1 cellular context compared by ENCODE assay signal in the genomic region with DNA sequence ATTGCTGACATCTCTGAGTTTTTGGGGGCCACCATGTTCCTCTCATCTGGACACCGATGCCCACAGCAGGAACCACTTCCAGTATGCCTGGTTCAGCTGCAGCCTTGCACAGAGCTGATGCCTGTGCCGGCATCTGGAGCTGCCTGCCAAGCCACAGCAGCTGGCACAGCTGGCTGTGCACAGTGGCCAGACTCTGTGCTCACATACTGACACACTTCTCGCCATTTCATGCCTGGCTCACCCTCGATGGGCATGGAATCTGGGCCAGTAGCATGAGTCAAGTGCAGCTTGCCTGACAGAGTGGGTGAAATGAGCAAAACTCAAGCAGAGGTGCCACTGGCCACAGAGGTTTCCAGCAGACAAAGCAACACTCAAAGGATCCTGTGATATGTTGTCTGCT.
TF ChIP-seq lines count a peak whose summit lies in the region.

No MANE protein-coding gene starts in this region.

TF ChIP-seq in H1, 55 proteins besides CTCF, POLR2A, EP300 and RAD21:
- no peak for TF ChIP-seq HDAC6 (IDR thresholded peaks at IDR 0.05; ENCODE audit: low read depth, low read length)
- no peak for TF ChIP-seq POU5F1 (IDR thresholded peaks at IDR 0.05; ENCODE audit: low read depth, low read length)
- TF ChIP-seq CHD2 (IDR thresholded peaks at IDR 0.05; ENCODE audit: low read length) = no peak
- TF ChIP-seq BCL11A (IDR thresholded peaks at IDR 0.05; ENCODE audit: low read depth in 2 of 2, low read length in 2 of 2) = no peak
- TF ChIP-seq RFX5 (IDR thresholded peaks at IDR 0.05; ENCODE audit: borderline replicate concordance, low read depth, low read length) = no peak
- no peak for TF ChIP-seq SIX5 (IDR thresholded peaks at IDR 0.05; ENCODE audit: low read depth, low read length)
- no peak for TF ChIP-seq TBP (IDR thresholded peaks at IDR 0.05; ENCODE audit: low read depth, low read length)
- no peak for TF ChIP-seq CREB1 (IDR thresholded peaks at IDR 0.05)
- TF ChIP-seq SIN3A (conservative IDR thresholded peaks at IDR 0.05 in 1 of 2, IDR thresholded peaks at IDR 0.05 in 1 of 2; ENCODE audit: low read depth in 1 of 2, low read length in 2 of 2) = no peak
- no peak for TF ChIP-seq KDM4A (IDR thresholded peaks at IDR 0.05; ENCODE audit: low read depth, low read length, severe bottlenecking)
- TF ChIP-seq SUZ12 (IDR thresholded peaks at IDR 0.05; ENCODE audit: low read length) = no peak
